31 cellular contexts compared by ENCODE assay signal in genomic region chr5:6862306-6862705, GRCh38.
"Had no signal": no experiment of that assay in that cellular context is flagged by ENCODE, and none has a peak within 500 bp of the region (broad histone marks: within the 10 kb centered on the region; RNA-seq: fewer than 3 reads in every experiment).

No MANE protein-coding gene starts in this region.

- H3K9me3 ChIP-seq: neutrophil, ovary, psoas muscle, thyroid gland, vagina had no signal

- H3K79me2 ChIP-seq: parathyroid adenoma had no signal

- ATAC-seq: naive thymus-derived CD8-positive, alpha-beta T cell; natural killer cell treated with Interleukin-12 subunit alpha and Interleukin-12 subunit beta and Interleukin-15 and Interleukin-18, amount 100 ng/mL, for 72 hours; psoas muscle; right cardiac atrium; sciatic nerve; stimulated activated memory B cell treated with anti-CD40 and anti-IgM and Interleukin-4, amounts not matched to agents 10 μg/mL and 1 μg/mL and 100 μg/mL, for 72 hours had no signal

- H3K27me3 Mint-ChIP-seq: stimulated activated naive CD8-positive, alpha-beta T cell treated with anti-CD3 and anti-CD28 coated beads, Interleukin-15, Interleukin-2, amounts not matched to agents 100 ng/mL and 50 ng/mL, for 24 hours had no signal

- DNase-seq: naive thymus-derived CD8-positive, alpha-beta T cell; nephron progenitor cell; nucleus accumbens; ovary; right cardiac atrium; spleen; stimulated activated CD4-positive, alpha-beta T cell treated with anti-CD3 and anti-CD28 coated beads, Interleukin-12 subunit alpha, Interleukin-12 subunit beta, amount 100 ng/mL, for 4 hours; stimulated activated CD4-positive, alpha-beta T cell treated with anti-CD3 and anti-CD28 coated beads, Interleukin-1b, Interleukin-23, amount 100 ng/mL, for 48 hours; stimulated activated CD4-positive, alpha-beta T cell treated with anti-CD3 and anti-CD28 coated beads, Interleukin-4, amount 100 ng/mL, for 1 hour; stimulated activated CD4-positive, alpha-beta T cell treated with anti-CD3 and anti-CD28 coated beads, Interleukin-4, amount 100 ng/mL, for 4 hours; stimulated activated CD8-positive, alpha-beta memory T cell treated with anti-CD3 and anti-CD28 coated beads, Interleukin-4, amount 100 ng/mL, for 48 hours; stimulated activated naive CD4-positive, alpha-beta T cell treated with Interleukin-2 at 50 U/mL for 16 hours; stomach; thyroid gland; trophoblast cell; upper lobe of left lung had no signal

- FAIRE-seq: urothelium cell line had no signal

- H3K4me2 ChIP-seq: smooth muscle cell had no signal

- H3K27ac Mint-ChIP-seq: natural killer cell treated with Interleukin-12 subunit alpha and Interleukin-12 subunit beta and Interleukin-15 and Interleukin-18, amount 100 ng/mL, for 72 hours; nephron progenitor cell; progenitor cell of endocrine pancreas; stimulated activated memory B cell treated with anti-CD40 and anti-IgM and Interleukin-4, amounts not matched to agents 10 μg/mL and 1 μg/mL and 100 μg/mL, for 72 hours; stimulated activated naive CD8-positive, alpha-beta T cell treated with anti-CD3 and anti-CD28 coated beads, Interleukin-15, Interleukin-2, amounts not matched to agents 100 ng/mL and 50 ng/mL, for 24 hours had no signal

- H3K9me3 Mint-ChIP-seq: natural killer cell treated with Interleukin-12 subunit alpha and Interleukin-12 subunit beta and Interleukin-15 and Interleukin-18, amount 100 ng/mL, for 72 hours had no signal

- H3K36me3 ChIP-seq: neutrophil, ovary, spleen, stomach, thoracic aorta, thyroid gland, tibial nerve, upper lobe of left lung, vagina had no signal

- H2AFZ ChIP-seq: parathyroid adenoma had no signal

- H3K9ac ChIP-seq: parathyroid adenoma had no signal

- H3K36me3 Mint-ChIP-seq: natural killer cell treated with Interleukin-12 subunit alpha and Interleukin-12 subunit beta and Interleukin-15 and Interleukin-18, amount 100 ng/mL, for 72 hours; stimulated activated memory B cell treated with anti-CD40 and anti-IgM and Interleukin-4, amounts not matched to agents 10 μg/mL and 1 μg/mL and 100 μg/mL, for 72 hours had no signal

- H3K4me3 Mint-ChIP-seq: naive thymus-derived CD8-positive, alpha-beta T cell; natural killer cell treated with Interleukin-12 subunit alpha and Interleukin-12 subunit beta and Interleukin-15 and Interleukin-18, amount 100 ng/mL, for 72 hours; nephron progenitor cell; neural crest cell; stimulated activated memory B cell treated with anti-CD40 and anti-IgM and Interleukin-4, amounts not matched to agents 10 μg/mL and 1 μg/mL and 100 μg/mL, for 72 hours; stimulated activated naive CD8-positive, alpha-beta T cell treated with anti-CD3 and anti-CD28 coated beads, Interleukin-15, Interleukin-2, amounts not matched to agents 100 ng/mL and 50 ng/mL, for 24 hours had no signal

- H3K4me3 ChIP-seq: ovary, psoas muscle, skin epidermis, smooth muscle cell, spleen, stomach, thoracic aorta, thyroid gland, tibial nerve, upper lobe of left lung, vagina had no signal

- H3K27me3 ChIP-seq: neutrophil, ovary, spleen, stomach, thyroid gland, tibial nerve, upper lobe of left lung, vagina had no signal

- H3K27ac ChIP-seq: neutrophil, ovary, parathyroid adenoma, psoas muscle, skin epidermis, spleen, stomach, thoracic aorta, thyroid gland, tibial nerve, upper lobe of left lung, vagina had no signal

- H3K4me1 ChIP-seq: parathyroid adenoma, stomach, thyroid gland, tibial nerve, upper lobe of left lung, vagina had no signal

- H3K4me1 Mint-ChIP-seq: stimulated activated memory B cell treated with anti-CD40 and anti-IgM and Interleukin-4, amounts not matched to agents 10 μg/mL and 1 μg/mL and 100 μg/mL, for 72 hours had no signal
